9 cellular contexts compared by ENCODE assay signal in the genomic region with DNA sequence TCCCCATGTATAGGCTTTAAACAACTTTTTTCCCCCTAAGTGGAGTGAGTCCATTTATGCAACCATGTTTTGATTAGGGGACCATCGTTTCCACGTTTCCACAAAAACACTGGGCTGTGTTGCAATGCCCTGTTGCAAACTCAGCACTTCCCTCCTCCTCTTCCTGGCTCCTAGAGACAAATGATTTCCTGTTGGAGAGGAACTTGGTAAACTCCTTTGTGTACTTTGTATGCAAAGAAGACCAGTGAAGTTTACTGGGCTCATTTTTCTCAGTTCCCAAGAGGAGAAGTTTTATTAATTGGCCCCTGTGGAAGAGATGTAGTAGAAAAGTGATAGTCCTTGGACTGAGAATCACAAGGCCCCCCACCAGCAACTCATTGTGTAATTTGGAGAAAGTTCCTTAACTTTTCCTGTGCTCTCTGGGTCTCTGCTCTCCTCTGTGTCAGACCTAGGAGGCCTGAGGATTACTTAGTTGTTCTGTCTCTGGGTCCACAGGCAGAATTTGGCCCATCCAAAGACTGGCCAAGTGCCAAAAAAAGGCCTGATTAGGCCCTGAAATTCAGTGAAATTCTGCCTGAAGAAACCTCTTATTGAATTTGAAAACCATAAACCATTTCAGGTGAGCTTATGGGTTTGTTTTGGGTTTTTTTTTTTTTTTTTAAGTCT.
DNase-seq lines count a peak whose midpoint lies in the region; ATAC-seq and TF ChIP-seq lines count a peak whose summit lies in the region.
"Had no signal": no experiment of that assay in that cellular context is flagged by ENCODE, and none has a peak within 500 bp of the region (broad histone marks: within the 10 kb centered on the region; RNA-seq: fewer than 3 reads in every experiment).

No MANE protein-coding gene starts in this region.

- H3K27ac ChIP-seq in brain microvascular endothelial cell = peak overlapping the region; percentile 4

- H3K4me2 ChIP-seq in skeletal muscle satellite cell (ENCODE audit: low read length) = peak overlapping the region; percentile 13

- H3K4me1 ChIP-seq in skeletal muscle satellite cell (ENCODE audit: control insufficient read depth, insufficient read depth, low read length) = peaks cover 15% of the 10 kb centered on the region

- no peaks in the 10 kb centered on the region for H3K9me3 ChIP-seq in skeletal muscle satellite cell (replicated peaks; ENCODE audit: low read length)

- DNase-seq in HCEC 1CT (peak; percentile 70), brain microvascular endothelial cell (no peak), inferior parietal cortex (ENCODE audit: extremely low spot score) (peak; percentile 27), ACHN (no peak), activated T-cell treated with anti-CD3 and anti-CD28 coated beads for 4 hours (no peak)
- no peak for DNase-seq in NK-92 treated with Interleukin-12 subunit alpha and Interleukin-12 subunit beta, amount 100 ng/mL, for 24 hours (lab: John Stamatoyannopoulos, UW)
- DNase-seq: glutamatergic neuron had no signal

- H3K9ac ChIP-seq in skeletal muscle satellite cell (ENCODE audit: low read depth, low read length) = no peak overlapping the region

- no peak overlapping the region for H3K4me3 ChIP-seq in brain microvascular endothelial cell (ENCODE audit: low read depth, low read length)
- no peak overlapping the region for H3K4me3 ChIP-seq in skeletal muscle satellite cell (ENCODE audit: low read length)

- no peak for TF ChIP-seq CTCF in brain microvascular endothelial cell (IDR thresholded peaks at IDR 0.05; ENCODE audit: low read depth, low read length, missing control alignments)

- peaks cover 16% of the 10 kb centered on the region for H3K36me3 ChIP-seq in brain microvascular endothelial cell (replicated peaks)
- H3K36me3 ChIP-seq in skeletal muscle satellite cell (ENCODE audit: insufficient read depth, low read length) = peaks cover 36% of the 10 kb centered on the region

- ATAC-seq in HG03175 (IDR thresholded peaks at IDR 0.05; ENCODE audit: unreplicated experiment) = no peak

- in situ Hi-C loops in brain microvascular endothelial cell (cut with HindIII; ENCODE audit: low pct_ligation_motif_present, low sequenced_read_pairs) = no loop called here
- in situ Hi-C loops in ACHN (cut with HindIII; ENCODE audit: low pct_ligation_motif_present, low pct_unique_long_range_greater_than_20kb, low sequenced_read_pairs) = no loop called here

- H3K27me3 ChIP-seq in brain microvascular endothelial cell (replicated peaks) (no peaks in the 10 kb centered on the region), skeletal muscle satellite cell (ENCODE audit: control insufficient read depth, insufficient read depth, low read length) (no peaks in the 10 kb centered on the region)

Comparison
In these comparisons a context has a peak if more than half of its experiments do, and no peak if none do; other contexts are left out.
1. DNase-seq: peak in HCEC 1CT (single experiment) and inferior parietal cortex (single experiment); none in brain microvascular endothelial cell (single experiment), ACHN (single experiment), activated T-cell treated with anti-CD3 and anti-CD28 coated beads for 4 hours (single experiment) and NK-92 treated with Interleukin-12 subunit alpha and Interleukin-12 subunit beta, amount 100 ng/mL, for 24 hours (single experiment).